ENCODE assay signal across 1 cellular context in the genomic region with DNA sequence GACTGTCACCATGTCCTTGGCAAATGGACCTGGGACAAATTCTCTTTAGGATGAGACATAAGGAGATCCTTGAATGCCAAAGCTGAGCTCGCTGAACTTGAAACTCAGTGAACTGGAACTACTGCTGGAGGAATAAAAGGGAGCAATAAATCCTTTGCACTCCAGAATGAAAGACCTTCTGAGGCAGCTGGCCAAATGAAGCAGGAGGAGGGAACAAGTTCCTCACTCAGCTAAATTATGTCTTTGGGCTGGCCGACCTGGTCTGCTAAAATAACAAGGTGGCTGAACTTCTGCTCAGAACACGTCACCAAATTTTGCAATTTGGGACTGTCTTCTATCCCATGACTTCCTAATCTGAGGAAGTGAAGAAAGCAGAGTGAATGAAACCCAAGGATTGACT.
TF ChIP-seq lines count a peak whose summit lies in the region.

No MANE protein-coding gene starts in this region.

TF ChIP-seq in SK-N-SH treated with all-trans-retinoic acid at 6 μM for 48 hours, 23 proteins besides CTCF, POLR2A, EP300 and RAD21 (continued from another document):
- TF ChIP-seq, protein P1, sequence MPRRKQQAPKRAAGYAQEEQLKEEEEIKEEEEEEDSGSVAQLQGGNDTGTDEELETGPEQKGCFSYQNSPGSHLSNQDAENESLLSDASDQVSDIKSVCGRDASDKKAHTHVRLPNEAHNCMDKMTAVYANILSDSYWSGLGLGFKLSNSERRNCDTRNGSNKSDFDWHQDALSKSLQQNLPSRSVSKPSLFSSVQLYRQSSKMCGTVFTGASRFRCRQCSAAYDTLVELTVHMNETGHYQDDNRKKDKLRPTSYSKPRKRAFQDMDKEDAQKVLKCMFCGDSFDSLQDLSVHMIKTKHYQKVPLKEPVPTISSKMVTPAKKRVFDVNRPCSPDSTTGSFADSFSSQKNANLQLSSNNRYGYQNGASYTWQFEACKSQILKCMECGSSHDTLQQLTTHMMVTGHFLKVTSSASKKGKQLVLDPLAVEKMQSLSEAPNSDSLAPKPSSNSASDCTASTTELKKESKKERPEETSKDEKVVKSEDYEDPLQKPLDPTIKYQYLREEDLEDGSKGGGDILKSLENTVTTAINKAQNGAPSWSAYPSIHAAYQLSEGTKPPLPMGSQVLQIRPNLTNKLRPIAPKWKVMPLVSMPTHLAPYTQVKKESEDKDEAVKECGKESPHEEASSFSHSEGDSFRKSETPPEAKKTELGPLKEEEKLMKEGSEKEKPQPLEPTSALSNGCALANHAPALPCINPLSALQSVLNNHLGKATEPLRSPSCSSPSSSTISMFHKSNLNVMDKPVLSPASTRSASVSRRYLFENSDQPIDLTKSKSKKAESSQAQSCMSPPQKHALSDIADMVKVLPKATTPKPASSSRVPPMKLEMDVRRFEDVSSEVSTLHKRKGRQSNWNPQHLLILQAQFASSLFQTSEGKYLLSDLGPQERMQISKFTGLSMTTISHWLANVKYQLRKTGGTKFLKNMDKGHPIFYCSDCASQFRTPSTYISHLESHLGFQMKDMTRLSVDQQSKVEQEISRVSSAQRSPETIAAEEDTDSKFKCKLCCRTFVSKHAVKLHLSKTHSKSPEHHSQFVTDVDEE (CRISPR knock-in tag; IDR thresholded peaks at IDR 0.05): no peak
- TF ChIP-seq SNAI2 (CRISPR knock-in tag; IDR thresholded peaks at IDR 0.05) (no peak), ZNF8 (CRISPR knock-in tag; IDR thresholded peaks at IDR 0.05) (no peak)
